In genomic region chr3:173733029-173733652, GRCh38 we compare ENCODE assay signal across 8 cellular contexts.
DNase-seq lines count a peak whose midpoint lies in the region; TF ChIP-seq lines count a peak whose summit lies in the region.

No MANE protein-coding gene starts in this region.

- H3K4me1 Mint-ChIP-seq in activated naive CD8-positive, alpha-beta T cell treated with anti-CD3 and anti-CD28 coated beads for 36 hours: no peaks in the 10 kb centered on the region

- no peak for TF ChIP-seq POLR2A in esophagus squamous epithelium (IDR thresholded peaks at IDR 0.05)

- H3K9me3 ChIP-seq in esophagus squamous epithelium: no peaks in the 10 kb centered on the region

- H3K27ac ChIP-seq in brain microvascular endothelial cell (no peak overlapping the region), esophagus squamous epithelium (no peak overlapping the region)

- no peaks in the 10 kb centered on the region for H3K36me3 ChIP-seq in brain microvascular endothelial cell (replicated peaks)
- H3K36me3 ChIP-seq in esophagus squamous epithelium: no peaks in the 10 kb centered on the region

- in situ Hi-C loops in brain microvascular endothelial cell (cut with HindIII; ENCODE audit: low pct_ligation_motif_present, low sequenced_read_pairs): no loop called here

- H3K4me1 ChIP-seq in esophagus squamous epithelium: no peaks in the 10 kb centered on the region

- H3K4me3 ChIP-seq in brain microvascular endothelial cell (ENCODE audit: low read depth, low read length) (no peak overlapping the region), esophagus squamous epithelium (no peak overlapping the region)

- 41 to 44% methylated on average over 1 of the region's 1 CpG for WGBS in esophagus squamous epithelium, 2 donors

- intact Hi-C loops in esophagus squamous epithelium (cut with DNase I): no loop called here

- peak; percentile 67 for TF ChIP-seq CTCF in brain microvascular endothelial cell (IDR thresholded peaks at IDR 0.05; ENCODE audit: low read depth, low read length, missing control alignments)
- peak in 1 of 6 experiments; percentile 14 for TF ChIP-seq CTCF in esophagus squamous epithelium (IDR thresholded peaks at IDR 0.05)

- DNase-seq in EH (ENCODE audit: low read depth) (peak; percentile 64), NAMALWA (ENCODE audit: low spot score) (peak; percentile 42), brain microvascular endothelial cell (peak; percentile 62), myocyte (ENCODE audit: low read depth) (peak; percentile 44), OCI-M2 (lab: John Stamatoyannopoulos, UW; ENCODE audit: unreplicated experiment) (no peak), amniotic stem cell (lab: John Stamatoyannopoulos, UW) (no peak), esophagus squamous epithelium (lab: John Stamatoyannopoulos, UW) (no peak)
- no peak for DNase-seq in activated naive CD8-positive, alpha-beta T cell treated with anti-CD3 and anti-CD28 coated beads for 36 hours

- H3K4me3 Mint-ChIP-seq in activated naive CD8-positive, alpha-beta T cell treated with anti-CD3 and anti-CD28 coated beads for 36 hours: no peak overlapping the region

- H3K36me3 Mint-ChIP-seq in activated naive CD8-positive, alpha-beta T cell treated with anti-CD3 and anti-CD28 coated beads for 36 hours: no peaks in the 10 kb centered on the region

- H3K27me3 ChIP-seq in brain microvascular endothelial cell (replicated peaks) (no peaks in the 10 kb centered on the region), esophagus squamous epithelium (no peaks in the 10 kb centered on the region)

- no peak overlapping the region for H3K27ac Mint-ChIP-seq in activated naive CD8-positive, alpha-beta T cell treated with anti-CD3 and anti-CD28 coated beads for 36 hours

- no peaks in the 10 kb centered on the region for H3K27me3 Mint-ChIP-seq in activated naive CD8-positive, alpha-beta T cell treated with anti-CD3 and anti-CD28 coated beads for 36 hours

- H3K9me3 Mint-ChIP-seq in activated naive CD8-positive, alpha-beta T cell treated with anti-CD3 and anti-CD28 coated beads for 36 hours: no peaks in the 10 kb centered on the region

Comparison
In these comparisons a context has a peak if more than half of its experiments do, and no peak if none do; other contexts are left out.
1. DNase-seq: peak in EH (single experiment), NAMALWA (single experiment), brain microvascular endothelial cell (single experiment) and myocyte (single experiment); none in OCI-M2 (single experiment), amniotic stem cell (single experiment), activated naive CD8-positive, alpha-beta T cell treated with anti-CD3 and anti-CD28 coated beads for 36 hours (single experiment) and esophagus squamous epithelium (single experiment).